ENCODE assay signal across 8 cellular contexts in genomic region chr6:22146581-22147468, GRCh38.
DNase-seq lines count a peak whose midpoint lies in the region; ATAC-seq and TF ChIP-seq lines count a peak whose summit lies in the region.
"Had no signal": no experiment of that assay in that cellular context is flagged by ENCODE, and none has a peak within 500 bp of the region (broad histone marks: within the 10 kb centered on the region; RNA-seq: fewer than 3 reads in every experiment).

No MANE protein-coding gene starts in this region.

- H3K4me3 Mint-ChIP-seq in HFFc6, result peak overlapping the region; percentile 87
- H3K4me3 Mint-ChIP-seq in activated T-cell treated with anti-CD3 and anti-CD28 coated beads, Interleukin-2, amount 50 U/mL, for 72 hours, result peak overlapping the region; percentile 76 to 86
- no peak overlapping the region for H3K4me3 Mint-ChIP-seq in activated CD4-positive, alpha-beta memory T cell treated with anti-CD3 and anti-CD28 coated beads, Interleukin-2, amount 10 ng/mL, durations not matched to agents 7 days and 5 days

- CTCF ChIA-PET in activated CD4-positive, alpha-beta memory T cell treated with anti-CD3 and anti-CD28 coated beads, Interleukin-2, amount 10 ng/mL, durations not matched to agents 7 days and 5 days (lab: Charles Lee), result no interaction called here

- H3K27me3 ChIP-seq in stomach smooth muscle (ENCODE audit: control insufficient read depth in 1 of 2, insufficient read depth in 2 of 2, low read length in 2 of 2), result no peaks in the 10 kb centered on the region

- H3K4me1 ChIP-seq in stomach smooth muscle (ENCODE audit: control insufficient read depth, insufficient read depth, low read length), result peaks cover 22% of the 10 kb centered on the region

- no peak overlapping the region for H3K27ac ChIP-seq in stomach smooth muscle (ENCODE audit: low read length)

- POLR2A ChIA-PET in activated CD4-positive, alpha-beta memory T cell treated with anti-CD3 and anti-CD28 coated beads, Interleukin-2, amount 10 ng/mL, durations not matched to agents 7 days and 5 days (lab: Charles Lee), result no interaction called here

- peak overlapping the region; percentile 37 to 58 for H3K4me3 ChIP-seq in stomach smooth muscle (ENCODE audit: low read length in 2 of 2)

- H3K36me3 ChIP-seq in stomach smooth muscle (ENCODE audit: control insufficient read depth in 2 of 2, insufficient read depth in 2 of 2, low read length in 2 of 2), result no peaks in the 10 kb centered on the region

- no peaks in the 10 kb centered on the region for H3K9me3 Mint-ChIP-seq in HFFc6
- H3K9me3 Mint-ChIP-seq in activated T-cell treated with anti-CD3 and anti-CD28 coated beads, Interleukin-2, amount 50 U/mL, for 72 hours, result no peaks in the 10 kb centered on the region
- no peaks in the 10 kb centered on the region for H3K9me3 Mint-ChIP-seq in activated CD4-positive, alpha-beta memory T cell treated with anti-CD3 and anti-CD28 coated beads, Interleukin-2, amount 10 ng/mL, durations not matched to agents 7 days and 5 days

- peaks cover 38% of the 10 kb centered on the region for H3K4me1 Mint-ChIP-seq in HFFc6 (ENCODE audit: low read depth)
- H3K4me1 Mint-ChIP-seq in activated T-cell treated with anti-CD3 and anti-CD28 coated beads, Interleukin-2, amount 50 U/mL, for 72 hours (ENCODE audit: low read depth), result peaks cover 46% of the 10 kb centered on the region
- no peaks in the 10 kb centered on the region for H3K4me1 Mint-ChIP-seq in activated CD4-positive, alpha-beta memory T cell treated with anti-CD3 and anti-CD28 coated beads, Interleukin-2, amount 10 ng/mL, durations not matched to agents 7 days and 5 days

- H3K27ac Mint-ChIP-seq in HFFc6, result no peak overlapping the region; the same call in 1 of the 2 replicates
- no peak overlapping the region for H3K27ac Mint-ChIP-seq in activated T-cell treated with anti-CD3 and anti-CD28 coated beads, Interleukin-2, amount 50 U/mL, for 72 hours
- H3K27ac Mint-ChIP-seq in activated CD4-positive, alpha-beta memory T cell treated with anti-CD3 and anti-CD28 coated beads, Interleukin-2, amount 10 ng/mL, durations not matched to agents 7 days and 5 days, result no peak overlapping the region

- H3K9ac ChIP-seq in stomach smooth muscle (ENCODE audit: low read length in 2 of 2), result peak overlapping the region in 1 of 2 donors; percentile 2

- peak in 1 of 2 donors; percentile 34 for ATAC-seq in activated T-cell treated with anti-CD3 and anti-CD28 coated beads, Interleukin-2, amount 50 U/mL, for 72 hours (replicated peaks in 1 of 2)
- no peak for ATAC-seq in GM21786 (IDR thresholded peaks at IDR 0.05; ENCODE audit: unreplicated experiment)
- ATAC-seq: HCT116 had no signal

- TF ChIP-seq CTCF in HFFc6 (IDR thresholded peaks at IDR 0.05), result no peak

- DNase-seq in HFFc6 (peak; percentile 5), inferior parietal cortex (ENCODE audit: extremely low spot score) (peak; percentile 63), RPMI8226 (no peak)
- DNase-seq in activated T-cell treated with anti-CD3 and anti-CD28 coated beads, Interleukin-2, amount 50 U/mL, for 72 hours, result peak; percentile 2
- no peak for DNase-seq in activated CD4-positive, alpha-beta memory T cell treated with anti-CD3 and anti-CD28 coated beads, Interleukin-2, amount 10 ng/mL, durations not matched to agents 7 days and 5 days

- no peaks in the 10 kb centered on the region; the same call in 1 of the 2 replicates for H3K27me3 Mint-ChIP-seq in HFFc6 (ENCODE audit: insufficient read depth)
- peaks cover 51% of the 10 kb centered on the region for H3K27me3 Mint-ChIP-seq in activated T-cell treated with anti-CD3 and anti-CD28 coated beads, Interleukin-2, amount 50 U/mL, for 72 hours (ENCODE audit: low read depth)
- peaks cover 24% of the 10 kb centered on the region for H3K27me3 Mint-ChIP-seq in activated CD4-positive, alpha-beta memory T cell treated with anti-CD3 and anti-CD28 coated beads, Interleukin-2, amount 10 ng/mL, durations not matched to agents 7 days and 5 days

- H3K36me3 Mint-ChIP-seq in HFFc6 (ENCODE audit: low read depth), result no peaks in the 10 kb centered on the region
- H3K36me3 Mint-ChIP-seq in activated T-cell treated with anti-CD3 and anti-CD28 coated beads, Interleukin-2, amount 50 U/mL, for 72 hours (ENCODE audit: insufficient read depth in 2 of 2), result no peaks in the 10 kb centered on the region
- no peaks in the 10 kb centered on the region for H3K36me3 Mint-ChIP-seq in activated CD4-positive, alpha-beta memory T cell treated with anti-CD3 and anti-CD28 coated beads, Interleukin-2, amount 10 ng/mL, durations not matched to agents 7 days and 5 days (ENCODE audit: low read depth)

- H3K9me3 ChIP-seq in stomach smooth muscle (ENCODE audit: control insufficient read depth in 2 of 2, low read length in 2 of 2), result no peaks in the 10 kb centered on the region

Comparison
In these comparisons a context has a peak if more than half of its experiments do, and no peak if none do; other contexts are left out.
1. DNase-seq: peak in HFFc6 (single experiment), activated T-cell treated with anti-CD3 and anti-CD28 coated beads, Interleukin-2, amount 50 U/mL, for 72 hours (2 of 2) and inferior parietal cortex (single experiment); none in RPMI8226 (single experiment) and activated CD4-positive, alpha-beta memory T cell treated with anti-CD3 and anti-CD28 coated beads, Interleukin-2, amount 10 ng/mL, durations not matched to agents 7 days and 5 days (single experiment).